In the genomic region with DNA sequence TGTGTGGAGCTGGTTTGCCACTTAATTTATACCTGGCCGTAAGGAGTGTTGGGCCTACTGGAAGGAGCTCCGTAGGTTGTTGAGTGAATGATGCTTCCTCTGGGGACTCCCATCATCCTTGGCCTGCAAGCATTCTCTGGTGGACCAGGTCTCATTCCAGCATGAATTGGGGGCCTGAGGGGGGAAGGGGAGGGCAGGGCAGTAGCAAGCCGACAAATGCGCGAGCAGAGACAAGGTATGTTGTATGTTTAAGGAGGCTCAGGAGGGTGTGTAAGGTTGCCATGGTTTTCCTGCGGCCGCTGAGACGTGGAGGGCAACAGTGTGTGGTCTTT, we compare ENCODE assay signal across 8 cellular contexts. TPM values are rescaled to one million over a fixed set of nuclear protein-coding genes. Genes with fewer than 3 reads are reported as not detected.
DNase-seq lines count a peak whose midpoint lies in the region; ATAC-seq and TF ChIP-seq lines count a peak whose summit lies in the region.

No MANE protein-coding gene starts in this region.

- H3K36me3 Mint-ChIP-seq in chondrocyte (ENCODE audit: low read depth): peaks cover 38% of the 10 kb centered on the region

- H3K4ac ChIP-seq in IMR-90 (ENCODE audit: low read depth, low read length): peak overlapping the region; percentile 79

- H3K9ac ChIP-seq in IMR-90 (ENCODE audit: low read depth, low read length): peak overlapping the region; percentile 97

- H3K4me3 ChIP-seq in IMR-90 (ENCODE audit: insufficient read depth, low read depth, low read length): peak overlapping the region; percentile 93
- peak overlapping the region; percentile 72 for H3K4me3 ChIP-seq in mononuclear cell (ENCODE audit: low read length)

- H3K56ac ChIP-seq in IMR-90 (ENCODE audit: extremely low read depth, insufficient read depth, low read length): peak overlapping the region; percentile 24

- peak overlapping the region; percentile 39; the same call in 1 of the 2 replicates for H4K91ac ChIP-seq in IMR-90 (ENCODE audit: insufficient read depth, low read depth, low read length)

- TF ChIP-seq RAD21 in IMR-90 (IDR thresholded peaks at IDR 0.05; ENCODE audit: low read length): no peak

- in situ Hi-C loops in IMR-90 (cut with MboI; ENCODE audit: low sequenced_read_pairs): no loop called here

- H3K9me3 ChIP-seq in IMR-90 (ENCODE audit: control insufficient read depth, insufficient read depth, low read length) (peaks cover 3% of the 10 kb centered on the region; the same call in 1 of the 2 replicates), mononuclear cell (ENCODE audit: low read depth, low read length) (no peaks in the 10 kb centered on the region)

- TF ChIP-seq POLR2A in IMR-90 (IDR thresholded peaks at IDR 0.05; ENCODE audit: low read depth, low read length): no peak

- H3K18ac ChIP-seq in IMR-90 (ENCODE audit: low read depth, low read length): no peak overlapping the region

- peaks cover 5% of the 10 kb centered on the region; the same call in 1 of the 2 replicates for H3K9me1 ChIP-seq in IMR-90 (ENCODE audit: insufficient read depth, low read length)

- 0 out of 2 replicates have a peak overlapping the region, but pooled peaks have one; percentile 21 for H4K5ac ChIP-seq in IMR-90 (ENCODE audit: low read depth, low read length)

- CTCF ChIA-PET in IMR-90 (lab: Yijun Ruan, JAX): no interaction called here

- dilution Hi-C loops in IMR-90 (cut with HindIII; ENCODE audit: low sequenced_read_pairs, unreplicated experiment): no loop called here

- no TSS peak for BruUV-seq in IMR-90 (replicated peaks; lab: Mats Ljungman, UMichigan)

- ATAC-seq in IMR-90 (ENCODE audit: low read depth) (no peak), GM19395 (IDR thresholded peaks at IDR 0.05; ENCODE audit: unreplicated experiment) (no peak)

- WGBS in IMR-90 (ENCODE audit: extremely low coverage in 2 of 2, insufficient read length in 1 of 2), 2 experiments: no CpG with 5 or more reads among the region's 8 CpGs

- H3K9me3 Mint-ChIP-seq in chondrocyte (ENCODE audit: low read depth): peaks cover 19% of the 10 kb centered on the region

- peak overlapping the region; percentile 70 to 99; a peak in 2 of 4 replicates for H4K8ac ChIP-seq in IMR-90 (ENCODE audit: low read depth in 2 of 2, low read length in 2 of 2)

- H3K27me3 ChIP-seq in IMR-90 (ENCODE audit: control insufficient read depth, insufficient read depth, low read length) (no peaks in the 10 kb centered on the region), mononuclear cell (ENCODE audit: insufficient read depth, low read length) (peaks cover 4% of the 10 kb centered on the region)

- H3K4me2 ChIP-seq in IMR-90 (ENCODE audit: low read depth, low read length): peak overlapping the region; percentile 89

- POLR2A ChIA-PET in IMR-90 (lab: Charles Lee; ENCODE audit: unreplicated experiment): interaction anchor here (0.7 kb wide), 1 partner anchor 128 kb away, joined by 4 read pairs; no protein-coding TSS in a partner anchor

- peak overlapping the region; percentile 100 for H2AFZ ChIP-seq in IMR-90 (replicated peaks; ENCODE audit: low read length, poor library complexity)

- peaks cover 32% of the 10 kb centered on the region for H3K36me3 ChIP-seq in IMR-90 (ENCODE audit: control insufficient read depth, insufficient read depth, low read length)

- peak overlapping the region; percentile 56; the same call in 1 of the 2 replicates for H2AK5ac ChIP-seq in IMR-90 (ENCODE audit: low read depth, low read length)

- peak overlapping the region; percentile 91 for H3K23ac ChIP-seq in IMR-90 (ENCODE audit: low read depth, low read length)

- no peak overlapping the region for H2BK120ac ChIP-seq in IMR-90 (ENCODE audit: low read depth, low read length)

- peak overlapping the region; percentile 88 for H2BK5ac ChIP-seq in IMR-90 (ENCODE audit: low read depth, low read length, poor library complexity, severe bottlenecking)

- peaks cover 13 to 55% of the 10 kb centered on the region in 2 experiments for H3K79me1 ChIP-seq in IMR-90 (ENCODE audit: low read depth in 1 of 2, low read length in 2 of 2)

- H3K27ac ChIP-seq in C4-2B (peak overlapping the region; percentile 85), IMR-90 (ENCODE audit: insufficient read depth, low read length) (peak overlapping the region; percentile 97)

- H4K20me1 ChIP-seq in IMR-90 (ENCODE audit: insufficient read depth, low read length): peaks cover 29% of the 10 kb centered on the region

- intact Hi-C loops in IMR-90 (cut with micrococcal nuclease): no loop called here

- no peak overlapping the region for H2BK20ac ChIP-seq in IMR-90 (ENCODE audit: low read depth, low read length)

- peaks cover 31% of the 10 kb centered on the region for H3K4me1 Mint-ChIP-seq in chondrocyte (ENCODE audit: low read depth)

- H3K27ac Mint-ChIP-seq in chondrocyte (ENCODE audit: unreplicated experiment): peak overlapping the region; percentile 71

- peak overlapping the region; percentile 63 for H2AK9ac ChIP-seq in IMR-90 (replicated peaks; ENCODE audit: low read depth, low read length, poor library complexity)

- H2BK15ac ChIP-seq in IMR-90 (ENCODE audit: low read depth, low read length): no peak overlapping the region

- H3K14ac ChIP-seq in IMR-90 (replicated peaks; ENCODE audit: low read depth, low read length): peak overlapping the region; percentile 97

- DNase-seq in IMR-90 (peak; percentile 4), chondrocyte (ENCODE audit: low spot score) (no peak), NCI-H2196 treated with DMSO at 0.1 percent for 48 hours (lab: John Stamatoyannopoulos, UW; ENCODE audit: unreplicated experiment) (no peak), NCI-H1417 treated with DMSO at 0.1 percent for 48 hours (lab: John Stamatoyannopoulos, UW) (no peak), GDM1 (lab: John Stamatoyannopoulos, UW) (no peak)

- H3K4me1 ChIP-seq in IMR-90 (ENCODE audit: control insufficient read depth, insufficient read depth, low read length): no peaks in the 10 kb centered on the region; the same call in 1 of the 2 replicates
- H3K4me1 ChIP-seq in mononuclear cell (ENCODE audit: insufficient read depth, low read length): peaks cover 20% of the 10 kb centered on the region

- H3K27me3 Mint-ChIP-seq in chondrocyte (ENCODE audit: low read depth): peaks cover 5% of the 10 kb centered on the region

- TF ChIP-seq CTCF in C4-2B (conservative IDR thresholded peaks at IDR 0.05): no peak
- no peak for TF ChIP-seq CTCF in IMR-90 (conservative IDR thresholded peaks at IDR 0.05; ENCODE audit: low read depth, low read length)
- TF ChIP-seq CTCF in chondrocyte (IDR thresholded peaks at IDR 0.05): no peak

- peak overlapping the region; percentile 93 for H3K4me3 Mint-ChIP-seq in chondrocyte (ENCODE audit: unreplicated experiment)

TF ChIP-seq in IMR-90, 13 proteins besides CTCF, POLR2A, EP300 and RAD21 (continues in another document):
- TF ChIP-seq CHD1 (IDR thresholded peaks at IDR 0.05; ENCODE audit: low read depth, low read length): no peak
- no peak for TF ChIP-seq RCOR1 (IDR thresholded peaks at IDR 0.05; ENCODE audit: insufficient replicate concordance, low read length)
- TF ChIP-seq MAFK (IDR thresholded peaks at IDR 0.05; ENCODE audit: low read depth, low read length): no peak
- no peak for TF ChIP-seq CEBPB (IDR thresholded peaks at IDR 0.05; ENCODE audit: low read depth, low read length)
- no peak for TF ChIP-seq MAZ (IDR thresholded peaks at IDR 0.05; ENCODE audit: borderline replicate concordance, low read depth, low read length)
- TF ChIP-seq MXI1 (IDR thresholded peaks at IDR 0.05; ENCODE audit: borderline replicate concordance, low read depth, low read length): no peak
- no peak for TF ChIP-seq NFE2L2 (IDR thresholded peaks at IDR 0.05; ENCODE audit: low read depth, low read length)
- TF ChIP-seq, protein P1, sequence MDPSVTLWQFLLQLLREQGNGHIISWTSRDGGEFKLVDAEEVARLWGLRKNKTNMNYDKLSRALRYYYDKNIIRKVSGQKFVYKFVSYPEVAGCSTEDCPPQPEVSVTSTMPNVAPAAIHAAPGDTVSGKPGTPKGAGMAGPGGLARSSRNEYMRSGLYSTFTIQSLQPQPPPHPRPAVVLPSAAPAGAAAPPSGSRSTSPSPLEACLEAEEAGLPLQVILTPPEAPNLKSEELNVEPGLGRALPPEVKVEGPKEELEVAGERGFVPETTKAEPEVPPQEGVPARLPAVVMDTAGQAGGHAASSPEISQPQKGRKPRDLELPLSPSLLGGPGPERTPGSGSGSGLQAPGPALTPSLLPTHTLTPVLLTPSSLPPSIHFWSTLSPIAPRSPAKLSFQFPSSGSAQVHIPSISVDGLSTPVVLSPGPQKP (IDR thresholded peaks at IDR 0.05; ENCODE audit: borderline replicate concordance, low read depth, low read length): no peak
- TF ChIP-seq BHLHE40 (IDR thresholded peaks at IDR 0.05; ENCODE audit: low read depth, low read length): no peak

RNA-seq across cellular contexts. Expression of a gene that starts 0.7 kb away (rescaled TPM):
- 23.9 and 31.9 TPM in 2 replicates for total RNA-seq in IMR-90 (2012; rRNA removed)
- polyA plus RNA-seq in IMR-90 (2012; rRNA removed): 3.4 and 3.5 TPM in 2 replicates
- polyA plus RNA-seq in IMR-90 (2012; cell fraction: cytosol; rRNA removed): 3.0 and 6.5 TPM in 2 replicates
- polyA plus RNA-seq in IMR-90 (2012; cell fraction: nucleus; rRNA removed; ENCODE audit: low replicate concordance): 4.6 and 7.5 TPM in 2 replicates
- total RNA-seq in chondrocyte: 29.8 to 35.4 TPM (median 35.0 TPM) in 3 replicates
- total RNA-seq in mononuclear cell: 37.5 TPM

RNA-seq across cellular contexts. Expression of a gene that starts 24.7 kb away (rescaled TPM):
- not detected in 2 replicates for total RNA-seq in IMR-90 (2012; rRNA removed)
- polyA plus RNA-seq in IMR-90 (2012; rRNA removed): not detected in 2 replicates
- not detected in 2 replicates for polyA plus RNA-seq in IMR-90 (2012; cell fraction: cytosol; rRNA removed)
- polyA plus RNA-seq in IMR-90 (2012; cell fraction: nucleus; rRNA removed; ENCODE audit: low replicate concordance): not detected in 2 replicates
- total RNA-seq in chondrocyte: not detected in 3 replicates
- total RNA-seq in mononuclear cell: not detected

RNA-seq across cellular contexts. Expression of a gene that starts 38.8 kb away (rescaled TPM):
- total RNA-seq in IMR-90 (2012; rRNA removed) (0.83 and 0.90 TPM in 2 replicates), chondrocyte (0.72 to 0.82 TPM (median 0.75 TPM) in 3 replicates), mononuclear cell (0.31 TPM)
- 0.82 and 1.3 TPM in 2 replicates for polyA plus RNA-seq in IMR-90 (2012; rRNA removed)
- polyA plus RNA-seq in IMR-90 (2012; cell fraction: cytosol; rRNA removed): 0.53 and 0.66 TPM in 2 replicates
- 1.7 and 2.0 TPM in 2 replicates for polyA plus RNA-seq in IMR-90 (2012; cell fraction: nucleus; rRNA removed; ENCODE audit: low replicate concordance)

RNA-seq across cellular contexts. Expression of a gene that starts 47.0 kb away (rescaled TPM):
- not detected in 2 replicates for total RNA-seq in IMR-90 (2012; rRNA removed)
- polyA plus RNA-seq in IMR-90 (2012; rRNA removed): not detected in 2 replicates
- not detected in 2 replicates for polyA plus RNA-seq in IMR-90 (2012; cell fraction: cytosol; rRNA removed)
- not detected in 2 replicates for polyA plus RNA-seq in IMR-90 (2012; cell fraction: nucleus; rRNA removed; ENCODE audit: low replicate concordance)
- total RNA-seq in chondrocyte: not detected in 3 replicates
- 0.10 TPM for total RNA-seq in mononuclear cell

RNA-seq across cellular contexts. Expression of a gene that starts 48.4 kb away (rescaled TPM):
- total RNA-seq in IMR-90 (2012; rRNA removed) (26.1 and 32.3 TPM in 2 replicates), chondrocyte (24.3 to 25.5 TPM (median 25.1 TPM) in 3 replicates), mononuclear cell (78.5 TPM)
- polyA plus RNA-seq in IMR-90 (2012; rRNA removed): 2.4 and 3.0 TPM in 2 replicates
- 0.84 and 1.3 TPM in 2 replicates for polyA plus RNA-seq in IMR-90 (2012; cell fraction: cytosol; rRNA removed)
- 1.1 and 2.3 TPM in 2 replicates for polyA plus RNA-seq in IMR-90 (2012; cell fraction: nucleus; rRNA removed; ENCODE audit: low replicate concordance)
